9 cellular contexts compared by ENCODE assay signal in the genomic region with DNA sequence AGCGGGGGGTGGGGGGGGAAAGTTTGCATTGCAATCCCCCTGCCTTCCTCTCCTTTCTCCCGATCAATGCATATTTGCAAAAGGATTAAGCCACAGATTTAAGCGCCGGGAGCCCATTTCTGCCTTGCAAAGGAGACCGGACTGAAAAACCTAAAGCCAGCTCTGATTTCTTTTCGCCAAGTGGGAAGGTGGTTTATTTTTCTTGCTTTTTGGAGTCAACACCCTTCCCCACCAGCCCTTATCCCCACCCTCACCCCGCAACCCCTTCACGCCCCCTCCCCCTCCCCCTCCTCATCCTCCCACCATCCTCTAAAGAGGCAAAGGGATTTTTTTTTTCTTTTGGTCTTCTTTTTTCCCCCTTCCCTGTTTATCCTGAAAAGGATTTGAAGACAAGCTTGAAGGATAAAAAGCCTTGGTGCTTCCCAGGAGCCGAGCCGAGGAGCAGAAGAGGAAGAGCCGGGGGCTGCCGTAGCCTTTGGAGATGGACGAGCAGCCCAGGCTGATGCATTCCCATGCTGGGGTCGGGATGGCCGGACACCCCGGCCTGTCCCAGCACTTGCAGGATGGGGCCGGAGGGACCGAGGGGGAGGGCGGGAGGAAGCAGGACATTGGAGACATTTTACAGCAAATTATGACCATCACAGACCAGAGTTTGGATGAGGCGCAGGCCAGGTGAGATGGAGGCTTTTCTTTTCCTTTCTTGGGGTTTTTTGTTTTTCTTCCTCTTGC. TPM values are rescaled to one million over a fixed set of nuclear protein-coding genes. Genes with fewer than 3 reads are reported as not detected.
DNase-seq lines count a peak whose midpoint lies in the region; ATAC-seq, FAIRE-seq and TF ChIP-seq lines count a peak whose summit lies in the region.
"Had no signal": no experiment of that assay in that cellular context is flagged by ENCODE, and none has a peak within 500 bp of the region (broad histone marks: within the 10 kb centered on the region; RNA-seq: fewer than 3 reads in every experiment).

No MANE protein-coding gene starts in this region.

- H3K27me3 Mint-ChIP-seq in naive thymus-derived CD4-positive, alpha-beta T cell, result peaks cover 22 to 59% (median 37%) of the 10 kb centered on the region in 5 donors

- H3K27me3 ChIP-seq in HAP-1 (ENCODE audit: low read depth), result no peaks in the 10 kb centered on the region
- H3K27me3 ChIP-seq in SU-DHL-6 (ENCODE audit: low read length), result no peaks in the 10 kb centered on the region
- no peaks in the 10 kb centered on the region for H3K27me3 ChIP-seq in naive thymus-derived CD4-positive, alpha-beta T cell (ENCODE audit: control insufficient read depth in 2 of 2, insufficient read depth in 2 of 2, low read length in 2 of 2)

- peak overlapping the region in 2 of 9 donors; percentile 42 to 51 for H3K27ac Mint-ChIP-seq in naive thymus-derived CD4-positive, alpha-beta T cell

- TF ChIP-seq CTCF in AG10803 (conservative IDR thresholded peaks at IDR 0.05; ENCODE audit: low read length), result no peak
- TF ChIP-seq CTCF in SU-DHL-6 (IDR thresholded peaks at IDR 0.05; ENCODE audit: insufficient read depth, low read length, poor library complexity, severe bottlenecking), result no peak
- TF ChIP-seq CTCF in D721Med (IDR thresholded peaks at IDR 0.05; ENCODE audit: insufficient read depth, missing control alignments), result no peak

- H3K36me3 ChIP-seq in HAP-1 (replicated peaks) (no peaks in the 10 kb centered on the region), SU-DHL-6 (ENCODE audit: low read length) (no peaks in the 10 kb centered on the region)
- no peaks in the 10 kb centered on the region for H3K36me3 ChIP-seq in naive thymus-derived CD4-positive, alpha-beta T cell (ENCODE audit: control insufficient read depth in 2 of 3, insufficient read depth in 3 of 3, low read length in 3 of 3)
- H3K36me3 ChIP-seq: neutrophil had no signal

- H3K9me3 ChIP-seq in HAP-1 (no peaks in the 10 kb centered on the region), SU-DHL-6 (ENCODE audit: insufficient read depth, low read length) (no peaks in the 10 kb centered on the region)
- no peaks in the 10 kb centered on the region for H3K9me3 ChIP-seq in naive thymus-derived CD4-positive, alpha-beta T cell (ENCODE audit: control insufficient read depth in 2 of 3, low read length in 3 of 3)
- H3K9me3 ChIP-seq: neutrophil had no signal

- no peak for ATAC-seq in naive thymus-derived CD4-positive, alpha-beta T cell
- no peak for ATAC-seq in GM19023 (IDR thresholded peaks at IDR 0.05; ENCODE audit: unreplicated experiment)

- peaks cover 0 to 6% (median 0%) of the 10 kb centered on the region in 11 donors for H3K9me3 Mint-ChIP-seq in naive thymus-derived CD4-positive, alpha-beta T cell

- no peaks in the 10 kb centered on the region for H3K36me3 Mint-ChIP-seq in naive thymus-derived CD4-positive, alpha-beta T cell

- H3K4me3 Mint-ChIP-seq in naive thymus-derived CD4-positive, alpha-beta T cell, result peak overlapping the region; percentile 44 to 90 (median 83)

- in situ Hi-C loops in HAP-1 (cut with MboI; ENCODE audit: low sequenced_read_pairs), result no loop called here

- no peak overlapping the region for H2AFZ ChIP-seq in SU-DHL-6 (ENCODE audit: low read depth, low read length, severe bottlenecking)

- H3K9me2 ChIP-seq in SU-DHL-6 (replicated peaks; ENCODE audit: insufficient read depth, low read length), result no peaks in the 10 kb centered on the region

- DNase-seq in AG10803 (ENCODE audit: low read depth) (no peak), HAP-1 (ENCODE audit: low spot score in 2 of 2) (peak in 1 of 2 experiments; percentile 61), fibroblast of peridontal ligament (ENCODE audit: extremely low read depth) (peak; percentile 8), D721Med (ENCODE audit: insufficient read length, low spot score) (no peak), T-helper 9 cell (no peak)
- peak in 1 of 9 donors; percentile 1 for DNase-seq in naive thymus-derived CD4-positive, alpha-beta T cell

- H3K4me3 ChIP-seq in AG10803 (ENCODE audit: low read length) (peak overlapping the region; percentile 71), HAP-1 (peak overlapping the region; percentile 40), SU-DHL-6 (ENCODE audit: insufficient read depth, low read length, poor library complexity, severe bottlenecking) (peak overlapping the region; percentile 29)
- no peak overlapping the region for H3K4me3 ChIP-seq in naive thymus-derived CD4-positive, alpha-beta T cell (ENCODE audit: low read length)

- H3K9ac ChIP-seq in SU-DHL-6 (ENCODE audit: low read length), result peak overlapping the region; percentile 22; the same call in 1 of the 2 replicates

- CTCF ChIA-PET in naive thymus-derived CD4-positive, alpha-beta T cell (lab: Charles Lee), result no interaction called here

- H3K4me1 ChIP-seq in HAP-1, result peaks cover 27% of the 10 kb centered on the region
- H3K4me1 ChIP-seq in naive thymus-derived CD4-positive, alpha-beta T cell (ENCODE audit: control insufficient read depth in 2 of 2, insufficient read depth in 2 of 2, low read length in 2 of 2), result no peaks in the 10 kb centered on the region

- peaks cover 0 to 33% (median 24%) of the 10 kb centered on the region in 7 donors for H3K4me1 Mint-ChIP-seq in naive thymus-derived CD4-positive, alpha-beta T cell

- no peak overlapping the region for H3K27ac ChIP-seq in SU-DHL-6 (ENCODE audit: low read depth, low read length)
- H3K27ac ChIP-seq in naive thymus-derived CD4-positive, alpha-beta T cell (ENCODE audit: low read depth, low read length), result peak overlapping the region; percentile 14
- H3K27ac ChIP-seq: neutrophil had no signal

- no peaks in the 10 kb centered on the region for H4K20me1 ChIP-seq in SU-DHL-6 (ENCODE audit: low read depth, low read length)

- no peak for FAIRE-seq in D721Med (lab: Jason Lieb, UNC)

- no peaks in the 10 kb centered on the region for H3F3A ChIP-seq in SU-DHL-6 (ENCODE audit: insufficient read depth)

- no peaks in the 10 kb centered on the region for H3K79me2 ChIP-seq in SU-DHL-6 (ENCODE audit: insufficient read depth, low read length)

- H3K4me2 ChIP-seq in SU-DHL-6 (ENCODE audit: low read depth, low read length, poor library complexity, severe bottlenecking), result peak overlapping the region; percentile 90

- POLR2A ChIA-PET in naive thymus-derived CD4-positive, alpha-beta T cell (lab: Charles Lee), result no interaction called here

- intact Hi-C loops in naive thymus-derived CD4-positive, alpha-beta T cell (cut with micrococcal nuclease), result loop anchor here in 1 of 2 donors (5.0 kb wide), 1 partner anchor 1237 kb away; a partner anchor contains a TSS

RNA-seq across cellular contexts. Expression of a gene that starts 0.5 kb away (rescaled TPM):
- total RNA-seq in naive thymus-derived CD4-positive, alpha-beta T cell, result 1 to 10 TPM in 4 of 5 experiments, under 1 TPM in 1; 0.02 to 2.9 (median 2.1) TPM
- under 1 TPM in 1 of 2 donors, not detected in 1; 0.70 TPM for polyA plus RNA-seq in naive thymus-derived CD4-positive, alpha-beta T cell
